ENCODE assay signal across 8 cellular contexts in genomic region chr3:134370611-134371451, GRCh38. TPM values are rescaled to one million over a fixed set of nuclear protein-coding genes. Genes with fewer than 3 reads are reported as not detected.
A peak's percentile ranks its signal among the peaks of the same experiment; 100 is the strongest.
DNase-seq lines count a peak whose midpoint lies in the region; TF ChIP-seq lines count a peak whose summit lies in the region.

No MANE protein-coding gene starts in this region.

- H3K27me3 ChIP-seq in GM23248 (replicated peaks; ENCODE audit: insufficient read depth) (no peaks in the 10 kb centered on the region), ascending aorta (no peaks in the 10 kb centered on the region), kidney epithelial cell (ENCODE audit: control insufficient read depth, insufficient read depth, low read length) (no peaks in the 10 kb centered on the region)

- no peak overlapping the region for H2AFZ ChIP-seq in GM23248

- TF ChIP-seq CTCF in ascending aorta (IDR thresholded peaks at IDR 0.05) = no peak
- TF ChIP-seq CTCF in kidney epithelial cell (IDR thresholded peaks at IDR 0.05; ENCODE audit: insufficient read depth, low read length, poor library complexity, severe bottlenecking) = no peak

- intact Hi-C loops in ascending aorta (cut with DNase I) = no loop called here

- DNase-seq in GM23248 (peak; percentile 23), ascending aorta (ENCODE audit: low spot score in 2 of 2) (peak in 1 of 2 donors; percentile 61), kidney epithelial cell (ENCODE audit: low read depth) (no peak), OCI-M2 (lab: John Stamatoyannopoulos, UW; ENCODE audit: unreplicated experiment) (no peak), SIG-M5 treated with dmso at 0.1 percent for 504 hours (lab: John Stamatoyannopoulos, UW; ENCODE audit: unreplicated experiment) (no peak), GM03348 (ENCODE audit: low spot score) (no peak), NCI-H1436 (lab: John Stamatoyannopoulos, UW) (no peak)

- in situ Hi-C loops in GM23248 (cut with MboI) = no loop called here

- H3K79me2 ChIP-seq in GM23248 (ENCODE audit: insufficient read depth) = peaks cover 81% of the 10 kb centered on the region

- H3K9me2 ChIP-seq in GM23248 (ENCODE audit: insufficient read depth) = no peaks in the 10 kb centered on the region

- peak overlapping the region; percentile 99 for H3K27ac ChIP-seq in GM23248
- peak overlapping the region; percentile 93 to 99 for H3K27ac ChIP-seq in ascending aorta
- H3K27ac ChIP-seq in skin epidermis = peak overlapping the region in 12 of 21 experiments; percentile 0 to 98 (median 50)

- peaks cover 71% of the 10 kb centered on the region for H3K36me3 ChIP-seq in GM23248 (ENCODE audit: low read depth)
- H3K36me3 ChIP-seq in ascending aorta = peaks cover 46 to 63% of the 10 kb centered on the region in 2 donors
- H3K36me3 ChIP-seq in kidney epithelial cell (ENCODE audit: control insufficient read depth, insufficient read depth, low read length) = peaks cover 15% of the 10 kb centered on the region

- peak overlapping the region; percentile 100 for H3K9ac ChIP-seq in GM23248

- peaks cover 69% of the 10 kb centered on the region for H3F3A ChIP-seq in GM23248 (ENCODE audit: insufficient read depth)

- H3K4me1 ChIP-seq in GM23248 (ENCODE audit: insufficient read depth) (peaks cover 57% of the 10 kb centered on the region), ascending aorta (peaks cover 32 to 70% of the 10 kb centered on the region in 2 donors)

- H3K4me3 ChIP-seq in GM23248 = peak overlapping the region; percentile 100
- H3K4me3 ChIP-seq in ascending aorta = peak overlapping the region; percentile 70 to 90
- peak overlapping the region; percentile 11 for H3K4me3 ChIP-seq in kidney epithelial cell (ENCODE audit: low read depth, low read length)
- peak overlapping the region in 1 of 7 experiments; percentile 59 for H3K4me3 ChIP-seq in skin epidermis

- H4K20me1 ChIP-seq in GM23248 (ENCODE audit: insufficient read depth) = no peaks in the 10 kb centered on the region

- H3K4me2 ChIP-seq in GM23248 (ENCODE audit: unreplicated experiment) = peak overlapping the region; percentile 95

- WGBS in GM23248 (ENCODE audit: low coverage in 1 of 2, low lambda C conversion rate in 2 of 2, missing lambda C conversion rate in 2 of 2), 2 experiments = 78 to 82% methylated on average over 21 to 33 of the region's 33 CpGs

- no peaks in the 10 kb centered on the region for H3K9me3 ChIP-seq in GM23248 (ENCODE audit: low read depth)
- H3K9me3 ChIP-seq in ascending aorta = no peaks in the 10 kb centered on the region

RNA-seq across cellular contexts. Expression of gene AMOTL2, which starts 3.4 kb away (rescaled TPM):
- 336 and 347 TPM in 2 replicates for total RNA-seq in GM23248 (2014; rRNA removed; shearing (Covaris generic))
- 156 TPM in 2 replicates for polyA plus RNA-seq in GM23248 (2016; fragmentation: Nextera tagmentation; extraction: Ambion mirVana)
- 156 TPM for total RNA-seq in ascending aorta
- total RNA-seq in kidney epithelial cell = 191 and 200 TPM in 2 replicates
